In the genomic region with DNA sequence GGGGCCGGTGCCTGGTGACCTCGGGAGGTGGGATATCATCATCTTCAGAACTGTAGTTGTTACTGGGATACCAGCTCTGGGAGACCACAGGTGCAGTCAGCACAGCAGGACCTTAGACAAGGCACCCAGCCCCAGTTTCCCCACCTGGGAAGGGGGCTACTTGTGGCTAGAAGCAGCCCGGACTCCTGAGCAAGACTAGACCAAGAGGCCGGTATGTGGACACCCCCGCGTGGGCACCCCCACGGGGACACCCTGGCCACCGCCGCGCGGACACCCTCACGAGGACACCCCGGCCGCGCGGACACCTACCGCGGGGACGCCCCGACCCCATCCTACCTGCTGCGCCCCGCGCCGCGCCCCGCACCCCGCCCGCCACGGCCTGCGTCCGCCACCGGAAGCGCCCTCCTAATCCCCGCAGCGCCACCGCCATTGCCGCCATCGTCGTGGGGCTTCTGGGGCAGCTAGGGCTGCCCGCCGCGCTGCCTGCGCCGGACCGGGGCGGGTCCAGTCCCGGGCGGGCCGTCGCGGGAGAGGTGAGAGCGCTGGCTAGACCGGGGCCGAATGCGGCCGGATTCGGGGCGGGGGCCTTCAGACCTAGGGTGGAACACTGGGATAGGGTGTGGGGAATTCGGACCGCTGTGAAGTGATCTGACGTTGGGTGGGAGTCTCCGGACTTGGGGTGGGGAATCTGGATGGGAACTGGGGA, we compare ENCODE assay signal across 8 cellular contexts. TPM values are rescaled to one million over a fixed set of nuclear protein-coding genes. Genes with fewer than 3 reads are reported as not detected.
DNase-seq lines count a peak whose midpoint lies in the region; ATAC-seq and TF ChIP-seq lines count a peak whose summit lies in the region.

A gene (plus strand): TSS at position 408 of the 706 bp plus-strand sequence. CDS start 20,755 bp downstream, outside the sequence.
A gene (minus strand): TSS at position 454 of the 706 bp plus-strand sequence. CDS start 15 bp downstream, at position 439.

- no peaks in the 10 kb centered on the region for H3K9me3 ChIP-seq in lower lobe of right lung

- H3K27ac ChIP-seq in dorsolateral prefrontal cortex (peak within 1 kb of the TSS; percentile 32 to 95 (median 86)), lower lobe of right lung (peak within 1 kb of the TSS; percentile 97)

- ATAC-seq in lower lobe of right lung (peak; percentile 92 to 93), GM19035 (IDR thresholded peaks at IDR 0.05; ENCODE audit: unreplicated experiment) (no peak)

- no peaks in the 10 kb centered on the region for H3K36me3 ChIP-seq in lower lobe of right lung

- TF ChIP-seq CTCF in dorsolateral prefrontal cortex (IDR thresholded peaks at IDR 0.05 in 54 of 56, conservative IDR thresholded peaks at IDR 0.05 in 2 of 56; ENCODE audit: low read depth in 1 of 56, partially characterized antibody in 56 of 56), result peak in 23 of 56 donors; percentile 7 to 47 (median 20)
- no peak for TF ChIP-seq CTCF in lower lobe of right lung (IDR thresholded peaks at IDR 0.05)

- intact Hi-C loops in dorsolateral prefrontal cortex (cut with DNase I) (loop anchor here in 1 of 2 donors (5.0 kb wide), 1 partner anchor 84 kb away; no protein-coding TSS in a partner anchor), lower lobe of right lung (cut with DNase I) (no loop called here)

- H3K27me3 ChIP-seq in dorsolateral prefrontal cortex (no peaks in the 10 kb centered on the region), lower lobe of right lung (ENCODE audit: low read depth) (no peaks in the 10 kb centered on the region)

- DNase-seq in Ammon's horn (ENCODE audit: low spot score) (peak; percentile 65), GM19238 (ENCODE audit: insufficient read length, low spot score) (peak; percentile 87), NCI-H1105 treated with DMSO at 0.1 percent for 48 hours (lab: John Stamatoyannopoulos, UW) (peak; percentile 18), dorsolateral prefrontal cortex (peak in 6 of 10 donors; percentile 49 to 76 (median 63)), lower lobe of right lung (peak; percentile 82)
- peak; percentile 72 to 75 for DNase-seq in activated CD4-positive, alpha-beta T cell treated with anti-CD3 and anti-CD28 coated beads, Interleukin-2, amount 50 U/mL, for 48 hours
- peak; percentile 41 to 72 (median 42) for DNase-seq in stimulated activated CD4-positive, alpha-beta T cell treated with anti-CD3 and anti-CD28 coated beads, TNF-alpha, amount 100 ng/mL, for 24 hours (ENCODE audit: low read depth in 3 of 3)

- H3K4me3 ChIP-seq in dorsolateral prefrontal cortex (peak within 1 kb of the TSS; percentile 69 to 98 (median 88)), lower lobe of right lung (peak within 1 kb of the TSS; percentile 83)

- peaks cover 65% of the 10 kb centered on the region for H3K4me1 ChIP-seq in lower lobe of right lung

RNA-seq across cellular contexts. Expression of the first gene that starts in this region (rescaled TPM):
- total RNA-seq in dorsolateral prefrontal cortex, result 100 to 1,000 TPM in 87 of 120 experiments, 10 to 100 TPM in 33; 72.4 to 193 (median 113) TPM
- 235 TPM for total RNA-seq in lower lobe of right lung

RNA-seq across cellular contexts. Expression of the second gene that starts in this region (rescaled TPM):
- total RNA-seq in dorsolateral prefrontal cortex (10 to 100 TPM; 24.8 to 48.9 (median 32.2) TPM), lower lobe of right lung (47.5 TPM)

Comparison
In these comparisons a context has a peak if more than half of its experiments do, and no peak if none do; other contexts are left out.
1. DNase-seq: peak in every context shown above with its lines; median percentile 87 in GM19238; 82 in lower lobe of right lung; 74 in activated CD4-positive, alpha-beta T cell treated with anti-CD3 and anti-CD28 coated beads, Interleukin-2, amount 50 U/mL, for 48 hours; 65 in Ammon's horn; 63 in dorsolateral prefrontal cortex; 42 in stimulated activated CD4-positive, alpha-beta T cell treated with anti-CD3 and anti-CD28 coated beads, TNF-alpha, amount 100 ng/mL, for 24 hours; 18 in NCI-H1105 treated with DMSO at 0.1 percent for 48 hours.